In the genomic region with DNA sequence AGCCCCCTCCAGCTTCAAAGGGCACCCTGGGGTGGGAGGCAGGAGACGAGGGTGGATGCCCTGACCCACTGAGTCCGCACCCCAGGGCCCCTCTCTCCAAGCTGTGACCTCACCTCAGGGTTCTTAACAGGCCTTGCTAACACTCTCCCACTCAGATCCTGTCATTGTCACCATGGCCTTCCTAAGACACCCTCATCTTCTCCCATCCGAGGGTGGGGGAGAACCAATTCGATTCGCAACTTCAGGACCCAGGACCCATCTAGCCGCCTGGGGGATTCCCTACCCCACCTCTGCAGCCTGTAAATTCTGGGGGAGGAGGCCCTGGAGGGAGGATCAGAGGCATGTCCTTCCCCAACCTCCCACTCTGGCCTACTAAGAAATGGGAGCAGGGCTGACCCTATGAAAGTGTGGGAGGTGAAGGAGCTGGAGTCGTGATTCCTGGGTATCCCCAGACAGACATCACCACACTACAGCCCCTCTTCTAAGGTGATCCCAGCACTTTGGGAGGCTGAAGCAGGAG, we compare ENCODE assay signal across 8 cellular contexts. TPM values are rescaled to one million over a fixed set of nuclear protein-coding genes. Genes with fewer than 3 reads are reported as not detected.
A peak's percentile ranks its signal among the peaks of the same experiment; 100 is the strongest.
DNase-seq lines count a peak whose midpoint lies in the region; ATAC-seq and TF ChIP-seq lines count a peak whose summit lies in the region.

No MANE protein-coding gene starts in this region.

- no peak for DNase-seq in activated T-cell treated with anti-CD3 and anti-CD28 coated beads, Interleukin-2, amount 50 U/mL, for 24 hours
- no peak for DNase-seq in activated T-cell treated with anti-CD3 and anti-CD28 coated beads for 4 hours
- DNase-seq in transverse colon, result no peak
- DNase-seq in cerebellum (ENCODE audit: low spot score), result no peak
- no peak for DNase-seq in AG08395 (ENCODE audit: low spot score)
- DNase-seq in NCI-H1930 (lab: John Stamatoyannopoulos, UW), result no peak

- intact Hi-C loops in transverse colon (cut with DNase I; ENCODE audit: low total_unique reads), result no loop called here

- H3K27me3 ChIP-seq in KMS-11 (ENCODE audit: insufficient read depth, low read depth), result no peaks in the 10 kb centered on the region
- no peaks in the 10 kb centered on the region for H3K27me3 ChIP-seq in gastroesophageal sphincter
- H3K27me3 ChIP-seq in transverse colon, result no peaks in the 10 kb centered on the region

- H3K79me2 ChIP-seq in KMS-11 (ENCODE audit: insufficient read depth, low read depth), result no peaks in the 10 kb centered on the region

- in situ Hi-C loops in transverse colon (cut with MboI; ENCODE audit: low pct_ligation_motif_present in 1 of 4, low pct_unique_long_range_greater_than_20kb in 1 of 4, low sequenced_read_pairs in 3 of 4), result no loop called here

- TF ChIP-seq EP300 in gastroesophageal sphincter (IDR thresholded peaks at IDR 0.05) (no peak), transverse colon (IDR thresholded peaks at IDR 0.05; ENCODE audit: low read depth) (no peak)

- no peaks in the 10 kb centered on the region for H3K9me3 Mint-ChIP-seq in activated T-cell treated with anti-CD3 and anti-CD28 coated beads, Interleukin-2, amount 50 U/mL, for 24 hours

- H3K36me3 ChIP-seq in KMS-11 (ENCODE audit: insufficient read depth) (no peaks in the 10 kb centered on the region), gastroesophageal sphincter (peaks cover 0 to 22% of the 10 kb centered on the region in 2 donors), transverse colon (peaks cover 0 to 6% (median 0%) of the 10 kb centered on the region in 4 donors)

- H3K4me3 Mint-ChIP-seq in activated T-cell treated with anti-CD3 and anti-CD28 coated beads, Interleukin-2, amount 50 U/mL, for 24 hours, result peak overlapping the region; percentile 59

- H4K20me1 ChIP-seq in KMS-11 (ENCODE audit: insufficient read depth), result no peaks in the 10 kb centered on the region

- H3K4me1 Mint-ChIP-seq in activated T-cell treated with anti-CD3 and anti-CD28 coated beads, Interleukin-2, amount 50 U/mL, for 24 hours (ENCODE audit: low read depth), result peaks cover 45% of the 10 kb centered on the region

- peak overlapping the region; percentile 84 for H3K4me2 ChIP-seq in KMS-11

- H3K27ac ChIP-seq in KMS-11, result peak overlapping the region; percentile 29; the same call in 1 of the 2 replicates
- H3K27ac ChIP-seq in gastroesophageal sphincter, result peak overlapping the region in 3 of 4 donors; percentile 44 to 66 (median 52)
- H3K27ac ChIP-seq in transverse colon, result peak overlapping the region; percentile 48 to 75 (median 63)

- no peaks in the 10 kb centered on the region for H3K27me3 Mint-ChIP-seq in activated T-cell treated with anti-CD3 and anti-CD28 coated beads, Interleukin-2, amount 50 U/mL, for 24 hours

- H3K9me3 ChIP-seq in gastroesophageal sphincter (no peaks in the 10 kb centered on the region), transverse colon (no peaks in the 10 kb centered on the region)

- no peak overlapping the region for H3K9ac ChIP-seq in KMS-11

- H3K27ac Mint-ChIP-seq in activated T-cell treated with anti-CD3 and anti-CD28 coated beads, Interleukin-2, amount 50 U/mL, for 24 hours, result peak overlapping the region; percentile 88

- H2AFZ ChIP-seq in KMS-11 (ENCODE audit: low read depth), result peak overlapping the region; percentile 50; the same call in 1 of the 2 replicates

- ATAC-seq in gastroesophageal sphincter, result peak; percentile 19

- H3K4me1 ChIP-seq in KMS-11 (ENCODE audit: low read depth, poor library complexity, severe bottlenecking) (peaks cover 33% of the 10 kb centered on the region), gastroesophageal sphincter (peaks cover 0 to 38% (median 21%) of the 10 kb centered on the region in 3 donors), transverse colon (peaks cover 28 to 45% (median 35%) of the 10 kb centered on the region in 4 donors)

- peaks cover 26% of the 10 kb centered on the region for H3K36me3 Mint-ChIP-seq in activated T-cell treated with anti-CD3 and anti-CD28 coated beads, Interleukin-2, amount 50 U/mL, for 24 hours (ENCODE audit: low read depth)

- TF ChIP-seq CTCF in KMS-11 (conservative IDR thresholded peaks at IDR 0.05; ENCODE audit: low read depth, low read length), result no peak
- no peak for TF ChIP-seq CTCF in gastroesophageal sphincter (IDR thresholded peaks at IDR 0.05)
- no peak for TF ChIP-seq CTCF in transverse colon (IDR thresholded peaks at IDR 0.05)

- TF ChIP-seq POLR2A in gastroesophageal sphincter (IDR thresholded peaks at IDR 0.05) (no peak), transverse colon (IDR thresholded peaks at IDR 0.05) (no peak)

- WGBS in gastroesophageal sphincter (ENCODE audit: low coverage in 1 of 2), 2 donors, result 45% methylated on average over 2 of the region's 7 CpGs; no CpG with 5 or more reads in 1 of the 2 donors
- WGBS in transverse colon (ENCODE audit: low coverage in 1 of 2), 2 donors, result 33 to 49% methylated on average over 1 to 7 of the region's 7 CpGs

- H3K4me3 ChIP-seq in KMS-11 (IDR thresholded peaks at IDR 0.05; ENCODE audit: insufficient read depth, low read depth, low read length), result no peak overlapping the region
- no peak overlapping the region for H3K4me3 ChIP-seq in gastroesophageal sphincter
- H3K4me3 ChIP-seq in transverse colon, result no peak overlapping the region

RNA-seq across cellular contexts. Expression of a gene that starts 17.4 kb away (rescaled TPM):
- total RNA-seq in gastroesophageal sphincter, result 100 to 1,000 TPM in 3 of 4 donors, 10 to 100 TPM in 1; 96.7 to 171 (median 131) TPM
- 100 to 1,000 TPM in 1 of 4 donors, 10 to 100 TPM in 3; 59.1 to 108 (median 66.8) TPM for total RNA-seq in transverse colon
- total RNA-seq in cerebellum, result 50.3 TPM

RNA-seq across cellular contexts. Expression of a gene that starts 52.5 kb away (rescaled TPM):
- total RNA-seq in gastroesophageal sphincter, result 1 to 10 TPM; 7.1 to 9.8 (median 9.1) TPM
- total RNA-seq in transverse colon, result 1 to 10 TPM; 2.2 to 3.4 (median 2.8) TPM
- total RNA-seq in cerebellum, result 17.1 TPM

RNA-seq across cellular contexts. Expression of a gene that starts 52.8 kb away (rescaled TPM):
- total RNA-seq in gastroesophageal sphincter (1 to 10 TPM in 2 of 4 donors, under 1 TPM in 2; 0.45 to 3.2 (median 1.2) TPM), transverse colon (10 to 100 TPM in 2 of 4 donors, 1 to 10 TPM in 2; 2.1 to 64.9 (median 7.3) TPM), cerebellum (10.1 TPM)
